5 cellular contexts compared by ENCODE assay signal in the genomic region with DNA sequence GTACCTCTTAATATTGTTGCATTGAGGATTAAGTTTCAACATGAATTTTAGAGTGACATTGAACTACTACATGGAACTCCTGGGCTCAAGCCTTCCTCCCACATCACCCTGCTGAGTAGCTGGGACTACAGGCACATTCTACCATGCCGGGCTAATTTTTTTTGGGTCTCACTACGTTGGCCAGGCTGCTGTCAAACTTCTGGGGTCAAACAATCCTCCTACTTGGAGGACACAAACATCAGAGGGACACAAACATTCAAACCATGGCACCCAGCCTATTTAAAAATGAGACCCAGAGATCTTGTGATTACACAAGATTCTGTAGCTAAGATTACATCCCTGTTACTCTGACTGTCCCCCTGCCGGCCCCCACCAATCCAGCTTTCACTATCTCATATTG.
"Had no signal": no experiment of that assay in that cellular context is flagged by ENCODE, and none has a peak within 500 bp of the region (broad histone marks: within the 10 kb centered on the region; RNA-seq: fewer than 3 reads in every experiment).

No MANE protein-coding gene starts in this region.

- DNase-seq: GM23248, GOT3, H7, IMR-90 had no signal

- H3K36me3 ChIP-seq: HAP-1 had no signal

- H3K4me3 ChIP-seq: GM23248, HAP-1 had no signal

- H3K9ac ChIP-seq: GM23248 had no signal

- H3K9me3 ChIP-seq: HAP-1 had no signal

- H3K4me1 ChIP-seq: HAP-1 had no signal

- H3K27ac ChIP-seq: GM23248 had no signal

- H2AFZ ChIP-seq: GM23248 had no signal
